In the genomic region with DNA sequence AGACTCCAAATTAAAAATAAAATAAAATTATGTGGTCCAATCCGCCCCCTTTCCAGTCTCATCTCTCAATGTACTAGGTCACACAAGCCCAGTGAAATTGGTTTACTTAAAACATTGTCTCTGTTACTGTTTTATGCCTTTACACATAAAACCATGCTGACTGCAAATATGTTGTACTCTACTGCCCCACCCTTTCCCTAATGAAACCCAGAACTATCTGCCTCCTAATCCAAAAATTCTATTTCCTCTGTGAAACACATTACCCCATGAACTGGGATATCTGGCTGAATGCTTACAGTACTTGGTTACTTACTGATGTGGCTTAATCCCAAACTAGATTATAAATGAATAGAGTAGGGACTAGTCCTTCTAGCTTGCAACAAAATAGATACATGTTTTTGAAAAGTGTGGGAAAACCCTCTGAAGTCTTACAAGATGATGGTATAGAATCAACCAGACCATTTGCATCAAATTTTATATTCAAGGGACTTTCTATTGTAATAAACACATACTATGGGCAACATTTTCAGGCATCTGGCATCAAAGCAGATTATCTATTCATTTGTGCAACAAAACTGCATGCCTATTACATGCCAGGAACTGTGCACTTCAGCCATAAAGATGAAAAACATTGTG, we compare ENCODE assay signal across 1 cellular context.
TF ChIP-seq lines count a peak whose summit lies in the region.

No MANE protein-coding gene starts in this region.

TF ChIP-seq in GM12878, 131 proteins besides CTCF, POLR2A, EP300 and RAD21 (continued from another document):
- no peak for TF ChIP-seq BCLAF1 (IDR thresholded peaks at IDR 0.05)
- no peak for TF ChIP-seq TCF7 (IDR thresholded peaks at IDR 0.05; ENCODE audit: borderline replicate concordance)
- TF ChIP-seq POLR2AphosphoS2 (IDR thresholded peaks at IDR 0.05; ENCODE audit: low read depth, low read length) = no peak
